8 cellular contexts compared by ENCODE assay signal in genomic region chr14:85934123-85934885, GRCh38.
DNase-seq lines count a peak whose midpoint lies in the region; ATAC-seq and TF ChIP-seq lines count a peak whose summit lies in the region.

No MANE protein-coding gene starts in this region.

- CTCF ChIA-PET in AG04449 (lab: Yijun Ruan, JAX): no interaction called here

- TF ChIP-seq CTCF in AG04449 (IDR thresholded peaks at IDR 0.05; ENCODE audit: insufficient read depth, low read length, missing control alignments) (no peak), fibroblast of the aortic adventitia (IDR thresholded peaks at IDR 0.05; ENCODE audit: insufficient read depth, low read length) (no peak)

- DNase-seq in AG04449 (ENCODE audit: low read depth, low spot score): no peak
- DNase-seq in NOMO-1 treated with DMSO at 0.1 percent for 48 hours (lab: John Stamatoyannopoulos, UW; ENCODE audit: unreplicated experiment): peak; percentile 80
- DNase-seq in activated CD8-positive, alpha-beta memory T cell treated with anti-CD3 and anti-CD28 coated beads, Interleukin-2, amount 50 U/mL, for 48 hours: peak; percentile 68
- peak; percentile 4 for DNase-seq in fibroblast of the aortic adventitia (ENCODE audit: low read depth)
- DNase-seq in stimulated activated CD4-positive, alpha-beta T cell treated with anti-CD3 and anti-CD28 coated beads, Interleukin-12 subunit alpha, Interleukin-12 subunit beta, amount 100 ng/mL, for 4 hours: peak; percentile 28
- no peak for DNase-seq in SK-N-DZ (ENCODE audit: low spot score)

- POLR2A ChIA-PET in AG04449 (lab: Yijun Ruan, JAX): no interaction called here

- ATAC-seq in GM18870 (IDR thresholded peaks at IDR 0.05; ENCODE audit: unreplicated experiment) (peak; percentile 89), HG03097 (IDR thresholded peaks at IDR 0.05; ENCODE audit: low FRiP score, unreplicated experiment) (peak; percentile 98)

- H3K4me3 ChIP-seq in AG04449 (ENCODE audit: low read depth, low read length): peak overlapping the region; percentile 41
- peak overlapping the region; percentile 36 for H3K4me3 ChIP-seq in fibroblast of the aortic adventitia (ENCODE audit: low read depth, low read length)

Comparison
In these comparisons a context has a peak if more than half of its experiments do, and no peak if none do; other contexts are left out.
1. DNase-seq: peak in NOMO-1 treated with DMSO at 0.1 percent for 48 hours (single experiment), activated CD8-positive, alpha-beta memory T cell treated with anti-CD3 and anti-CD28 coated beads, Interleukin-2, amount 50 U/mL, for 48 hours (single experiment), fibroblast of the aortic adventitia (single experiment) and stimulated activated CD4-positive, alpha-beta T cell treated with anti-CD3 and anti-CD28 coated beads, Interleukin-12 subunit alpha, Interleukin-12 subunit beta, amount 100 ng/mL, for 4 hours (single experiment); none in AG04449 (single experiment) and SK-N-DZ (single experiment).